ENCODE assay signal across 15 cellular contexts in the genomic region with DNA sequence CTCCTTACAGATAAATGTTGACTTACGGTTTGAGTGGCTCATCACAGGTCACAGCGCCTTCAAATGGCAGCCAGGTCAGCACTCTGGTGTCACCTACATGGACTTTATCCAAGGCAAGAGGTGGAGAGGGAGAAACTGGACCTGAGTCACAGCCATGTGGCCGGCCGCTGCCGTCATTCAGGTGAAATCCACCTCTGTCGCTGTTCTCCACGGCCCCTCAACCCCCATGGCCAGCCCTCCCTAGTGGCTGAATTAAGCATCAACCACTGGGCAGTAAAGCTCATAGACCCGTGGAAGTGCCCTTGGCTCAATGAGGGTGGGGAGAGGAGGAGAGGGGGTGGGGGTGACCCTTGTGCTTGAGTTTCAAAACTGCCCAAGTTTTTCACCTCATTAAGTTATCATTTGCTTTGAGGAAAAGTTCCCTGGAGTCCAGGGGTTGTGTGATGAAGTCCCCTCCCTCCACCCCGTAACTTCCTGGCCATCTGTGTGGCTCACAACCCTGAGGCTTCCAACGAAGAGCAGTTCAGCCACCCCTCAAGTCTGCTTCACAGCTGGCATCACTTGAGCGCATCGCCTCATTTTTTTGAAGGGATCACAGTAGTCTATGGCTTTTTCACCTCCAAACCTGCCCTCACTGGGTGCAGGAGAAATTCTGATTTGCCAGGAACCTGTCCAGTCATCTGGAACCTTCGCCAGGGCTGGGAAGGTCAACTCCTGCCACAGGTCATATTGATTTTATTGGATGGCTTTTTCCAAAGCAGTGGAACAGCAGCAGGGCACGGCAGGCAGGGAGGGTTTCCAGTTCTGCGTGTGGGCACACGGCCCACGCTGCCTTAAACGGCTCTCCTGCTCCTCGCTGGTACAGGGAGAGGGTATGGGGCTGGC. TPM values are rescaled to one million over a fixed set of nuclear protein-coding genes. Genes with fewer than 3 reads are reported as not detected.
"Had no signal": no experiment of that assay in that cellular context is flagged by ENCODE, and none has a peak within 500 bp of the region (broad histone marks: within the 10 kb centered on the region; RNA-seq: fewer than 3 reads in every experiment).

No MANE protein-coding gene starts in this region.

- H3K27ac ChIP-seq: hepatocyte, left lung, parathyroid adenoma, right atrium auricular region, vagina had no signal

- H3K4me1 Mint-ChIP-seq: memory B cell had no signal

- H3K27ac Mint-ChIP-seq: activated CD4-positive, alpha-beta memory T cell treated with anti-CD3 and anti-CD28 coated beads for 36 hours; activated naive CD8-positive, alpha-beta T cell; brain; effector memory CD8-positive, alpha-beta T cell; memory B cell had no signal

- H3K9me3 Mint-ChIP-seq: effector memory CD8-positive, alpha-beta T cell had no signal

- H3K4me3 ChIP-seq: hepatocyte, left lung, right atrium auricular region, vagina had no signal

- H3K36me3 Mint-ChIP-seq: activated CD4-positive, alpha-beta memory T cell treated with anti-CD3 and anti-CD28 coated beads for 36 hours; brain; memory B cell had no signal

- ATAC-seq: activated T-cell treated with anti-CD3 and anti-CD28 coated beads, Interleukin-2, amount 50 U/mL, for 4 hours; effector memory CD8-positive, alpha-beta T cell; left lung had no signal

- H3K27me3 ChIP-seq: right atrium auricular region, vagina had no signal

- H3K9me3 ChIP-seq: left lung, right atrium auricular region, vagina had no signal

- H3K9ac ChIP-seq: parathyroid adenoma had no signal

- H3K4me3 Mint-ChIP-seq: activated CD4-positive, alpha-beta memory T cell treated with anti-CD3 and anti-CD28 coated beads for 36 hours; activated naive CD8-positive, alpha-beta T cell; activated T-cell treated with anti-CD3 and anti-CD28 coated beads, Interleukin-2, amount 50 U/mL, for 4 hours; brain; effector memory CD8-positive, alpha-beta T cell; memory B cell had no signal

- H3K4me1 ChIP-seq: left lung, parathyroid adenoma, right atrium auricular region, vagina had no signal

- H3K36me3 ChIP-seq: left lung, right atrium auricular region, vagina had no signal

- DNase-seq: activated CD4-positive, alpha-beta memory T cell treated with anti-CD3 and anti-CD28 coated beads for 36 hours; activated effector memory CD4-positive, alpha-beta T cell treated with anti-CD3 and anti-CD28 coated beads, Interleukin-2, amount 50 U/mL, for 16 hours; activated T-cell treated with anti-CD3 and anti-CD28 coated beads, Interleukin-2, amount 50 U/mL, for 4 hours; amygdala; effector memory CD8-positive, alpha-beta T cell; erythroblast; left lung; small intestine had no signal

- H3K27me3 Mint-ChIP-seq: activated naive CD8-positive, alpha-beta T cell had no signal

RNA-seq across cellular contexts. Expression of a gene that starts 43.5 kb away (rescaled TPM):
- total RNA-seq: activated CD4-positive, alpha-beta memory T cell treated with anti-CD3 and anti-CD28 coated beads for 36 hours; activated T-cell treated with anti-CD3 and anti-CD28 coated beads, Interleukin-2, amount 50 U/mL, for 4 hours had no signal
- polyA plus RNA-seq: hepatocyte had no signal
